In genomic region chr3:16373270-16373785, GRCh38 we compare ENCODE assay signal across 10 cellular contexts.
DNase-seq lines count a peak whose midpoint lies in the region; ATAC-seq and TF ChIP-seq lines count a peak whose summit lies in the region.
"Had no signal": no experiment of that assay in that cellular context is flagged by ENCODE, and none has a peak within 500 bp of the region (broad histone marks: within the 10 kb centered on the region; RNA-seq: fewer than 3 reads in every experiment).

No MANE protein-coding gene starts in this region.

- H3K4me1 ChIP-seq in DOHH2 (ENCODE audit: control insufficient read depth, low read length), result peaks cover 97% of the 10 kb centered on the region
- peaks cover 61 to 65% of the 10 kb centered on the region in 2 donors for H3K4me1 ChIP-seq in gastrocnemius medialis
- H3K4me1 ChIP-seq in prostate gland (replicated peaks), result no peaks in the 10 kb centered on the region

- H3K4me3 ChIP-seq in DOHH2 (ENCODE audit: low read length) (peak overlapping the region; percentile 59), gastrocnemius medialis (no peak overlapping the region), prostate gland (no peak overlapping the region)

- peaks cover 100% of the 10 kb centered on the region for H3K36me3 ChIP-seq in DOHH2 (ENCODE audit: control insufficient read depth, low read length)
- H3K36me3 ChIP-seq in gastrocnemius medialis, result peaks cover 0 to 7% of the 10 kb centered on the region in 2 donors
- H3K36me3 ChIP-seq in prostate gland, result no peaks in the 10 kb centered on the region

- ATAC-seq in GM21786 (IDR thresholded peaks at IDR 0.05; ENCODE audit: unreplicated experiment) (peak; percentile 25), gastrocnemius medialis (no peak), HG03280 (IDR thresholded peaks at IDR 0.05; ENCODE audit: unreplicated experiment) (no peak)

- H3F3A ChIP-seq in DOHH2 (ENCODE audit: control insufficient read depth, insufficient read depth), result peaks cover 63% of the 10 kb centered on the region

- H3K9me3 ChIP-seq in DOHH2 (ENCODE audit: control insufficient read depth, insufficient read depth, low read length) (no peaks in the 10 kb centered on the region), gastrocnemius medialis (no peaks in the 10 kb centered on the region), prostate gland (no peaks in the 10 kb centered on the region)

- peak overlapping the region; percentile 87 for H3K27ac ChIP-seq in DOHH2 (ENCODE audit: low read depth, low read length)
- H3K27ac ChIP-seq in cingulate gyrus (ENCODE audit: low read depth, low read length), result peak overlapping the region; percentile 73
- peak overlapping the region in 3 of 4 donors; percentile 47 to 65 (median 64) for H3K27ac ChIP-seq in gastrocnemius medialis
- H3K27ac ChIP-seq in prostate gland, result no peak overlapping the region
- H3K27ac ChIP-seq: RWPE1 had no signal

- H3K79me2 ChIP-seq in DOHH2 (ENCODE audit: control insufficient read depth, low read length), result peaks cover 100% of the 10 kb centered on the region

- intact Hi-C loops in gastrocnemius medialis (cut with DNase I; ENCODE audit: low total_unique reads) (loop anchor here (5.0 kb wide), 1 partner anchor 61 kb away; no protein-coding TSS in a partner anchor), prostate gland (cut with DNase I) (loop anchor here (10.0 kb wide), 1 partner anchor 141 kb away; the partner anchor contains the start of gene RFTN1)

- no peaks in the 10 kb centered on the region for H3K9me2 ChIP-seq in DOHH2 (replicated peaks; ENCODE audit: control insufficient read depth, low read length)

- H4K20me1 ChIP-seq in DOHH2 (ENCODE audit: control insufficient read depth, insufficient read depth, low read depth, low read length), result peaks cover 8% of the 10 kb centered on the region; the same call in 1 of the 2 replicates

- DNase-seq in gastrocnemius medialis, result no peak
- no peak for DNase-seq in prostate gland (ENCODE audit: low spot score)
- DNase-seq in NK-92 treated with Interleukin-12 subunit alpha and Interleukin-12 subunit beta, amount 100 ng/mL, for 24 hours (lab: John Stamatoyannopoulos, UW), result no peak
- DNase-seq in mucosa of gallbladder (ENCODE audit: low spot score), result no peak
- DNase-seq: NCI-H2029 treated with DMSO at 0.1 percent for 48 hours had no signal

- TF ChIP-seq CTCF in DOHH2 (IDR thresholded peaks at IDR 0.05; ENCODE audit: low read depth, low read length, poor library complexity, severe bottlenecking), result peak; percentile 32
- TF ChIP-seq CTCF in gastrocnemius medialis (IDR thresholded peaks at IDR 0.05 in 4 of 5, conservative IDR thresholded peaks at IDR 0.05 in 1 of 5), result no peak
- TF ChIP-seq CTCF in prostate gland (IDR thresholded peaks at IDR 0.05), result no peak

- in situ Hi-C loops in gastrocnemius medialis (cut with MboI; ENCODE audit: low sequenced_read_pairs in 4 of 4), result loop anchor here in 1 of 4 donors (10.0 kb wide), 1 partner anchor 59 kb away; no protein-coding TSS in a partner anchor

- WGBS in prostate gland, result 51% methylated on average over 3 of the region's 3 CpGs

- peak overlapping the region; percentile 64 for H3K4me2 ChIP-seq in DOHH2 (ENCODE audit: low read length)

- TF ChIP-seq POLR2A in gastrocnemius medialis (IDR thresholded peaks at IDR 0.05), result no peak
- TF ChIP-seq POLR2A in prostate gland (IDR thresholded peaks at IDR 0.05), result no peak

- H3K27me3 ChIP-seq in DOHH2 (ENCODE audit: control insufficient read depth, low read length) (no peaks in the 10 kb centered on the region), gastrocnemius medialis (no peaks in the 10 kb centered on the region), prostate gland (replicated peaks; ENCODE audit: insufficient read depth) (no peaks in the 10 kb centered on the region)

Comparison
In these comparisons a context has a peak if more than half of its experiments do, and no peak if none do; other contexts are left out.
1. H3K27ac ChIP-seq: peak in DOHH2 (single experiment), cingulate gyrus (single experiment) and gastrocnemius medialis (3 of 4); none in prostate gland (0 of 2).